In genomic region chr6:133671376-133671775, GRCh38 we compare ENCODE assay signal across 16 cellular contexts.
"Had no signal": no experiment of that assay in that cellular context is flagged by ENCODE, and none has a peak within 500 bp of the region (broad histone marks: within the 10 kb centered on the region; RNA-seq: fewer than 3 reads in every experiment).

No MANE protein-coding gene starts in this region.

- H3K4me3 ChIP-seq: breast epithelium, heart left ventricle, sigmoid colon, testis had no signal

- H3K27me3 ChIP-seq: breast epithelium, heart left ventricle, testis had no signal

- H3K27ac ChIP-seq: breast epithelium, foreskin keratinocyte, heart left ventricle, sigmoid colon, testis, VCaP had no signal

- ATAC-seq: activated CD4-positive, alpha-beta T cell treated with anti-CD3 and anti-CD28 coated beads for 36 hours; foreskin keratinocyte; heart left ventricle; natural killer cell treated with Interleukin-12 subunit alpha and Interleukin-12 subunit beta and Interleukin-15 and Interleukin-18, amount 100 ng/mL, for 72 hours had no signal

- H3K4me1 ChIP-seq: breast epithelium, foreskin keratinocyte, heart left ventricle, sigmoid colon, testis had no signal

- DNase-seq: activated CD4-positive, alpha-beta memory T cell treated with anti-CD3 and anti-CD28 coated beads, Interleukin-2, amount 10 ng/mL, durations not matched to agents 7 days and 5 days; activated CD4-positive, alpha-beta T cell treated with anti-CD3 and anti-CD28 coated beads for 36 hours; activated CD8-positive, alpha-beta memory T cell treated with anti-CD3 and anti-CD28 coated beads, Interleukin-2, amount 50 U/mL, for 48 hours; activated naive CD8-positive, alpha-beta T cell treated with anti-CD3 and anti-CD28 coated beads, Interleukin-2, amount 10 ng/mL, durations not matched to agents 7 days and 5 days; aorta; endodermal cell; foreskin keratinocyte; heart left ventricle; sigmoid colon; stimulated activated CD4-positive, alpha-beta T cell treated with anti-CD3 and anti-CD28 coated beads, Interleukin-2, amount 100 ng/mL, for 48 hours; stimulated activated CD8-positive, alpha-beta memory T cell treated with anti-CD3 and anti-CD28 coated beads, Interleukin-4, amount 100 ng/mL, for 48 hours; T1000; testis had no signal

- H3K36me3 ChIP-seq: breast epithelium, heart left ventricle, sigmoid colon had no signal

- H3K9me3 ChIP-seq: breast epithelium, heart left ventricle, sigmoid colon, testis had no signal
